ENCODE assay signal across 25 cellular contexts in genomic region chr11:134074346-134074745, GRCh38. TPM values are rescaled to one million over a fixed set of nuclear protein-coding genes. Genes with fewer than 3 reads are reported as not detected.
A peak's percentile ranks its signal among the peaks of the same experiment; 100 is the strongest.
DNase-seq lines count a peak whose midpoint lies in the region; ATAC-seq and TF ChIP-seq lines count a peak whose summit lies in the region.
"Had no signal": no experiment of that assay in that cellular context is flagged by ENCODE, and none has a peak within 500 bp of the region (broad histone marks: within the 10 kb centered on the region; RNA-seq: fewer than 3 reads in every experiment).

No MANE protein-coding gene starts in this region.

- H3K4me3 Mint-ChIP-seq in endothelial cell (ENCODE audit: unreplicated experiment): peak overlapping the region; percentile 85
- H3K4me3 Mint-ChIP-seq: activated naive CD8-positive, alpha-beta T cell treated with anti-CD3 and anti-CD28 coated beads for 36 hours; naive thymus-derived CD4-positive, alpha-beta T cell; T-helper 1 cell treated with Interleukin-12 subunit alpha and Interleukin-12 subunit beta and Interleukin-4 antibody, amounts not matched to agents 30 μg/mL and 1 μg/mL, for 36 hours had no signal

- H3K36me3 ChIP-seq in left lung: no peaks in the 10 kb centered on the region
- H3K36me3 ChIP-seq in testis (ENCODE audit: low read depth, missing control alignments): no peaks in the 10 kb centered on the region
- H3K36me3 ChIP-seq: upper lobe of right lung had no signal

- TF ChIP-seq CTCF in endothelial cell (IDR thresholded peaks at IDR 0.05; ENCODE audit: unreplicated experiment) (no peak), left lung (IDR thresholded peaks at IDR 0.05) (no peak), testis (IDR thresholded peaks at IDR 0.05) (no peak)

- TF ChIP-seq POLR2A in testis (IDR thresholded peaks at IDR 0.05): no peak

- H3K4me1 ChIP-seq in left lung: no peaks in the 10 kb centered on the region
- peaks cover 47% of the 10 kb centered on the region for H3K4me1 ChIP-seq in testis

- H3K27ac ChIP-seq in left lung: no peak overlapping the region
- H3K27ac ChIP-seq in testis: peak overlapping the region; percentile 42 to 74
- H3K27ac ChIP-seq: C4-2B, epithelial cell of prostate, hepatocyte, upper lobe of right lung had no signal

- intact Hi-C loops in left lung (cut with DNase I) (no loop called here), testis (cut with DNase I; ENCODE audit: low total_unique reads) (no loop called here)

- peaks cover 32% of the 10 kb centered on the region for H3K36me3 Mint-ChIP-seq in endothelial cell (ENCODE audit: low read depth, unreplicated experiment)
- H3K36me3 Mint-ChIP-seq: activated naive CD8-positive, alpha-beta T cell treated with anti-CD3 and anti-CD28 coated beads for 36 hours; naive thymus-derived CD4-positive, alpha-beta T cell had no signal

- H3K9me3 Mint-ChIP-seq in endothelial cell (ENCODE audit: unreplicated experiment): no peaks in the 10 kb centered on the region
- H3K9me3 Mint-ChIP-seq: activated naive CD8-positive, alpha-beta T cell treated with anti-CD3 and anti-CD28 coated beads for 36 hours; T-helper 1 cell treated with Interleukin-12 subunit alpha and Interleukin-12 subunit beta and Interleukin-4 antibody, amounts not matched to agents 30 μg/mL and 1 μg/mL, for 36 hours had no signal

- H3K27me3 ChIP-seq in left lung (peaks cover 5 to 28% of the 10 kb centered on the region in 2 donors), testis (no peaks in the 10 kb centered on the region)

- WGBS in testis, 2 donors: 41 to 46% methylated on average over 4 of the region's 4 CpGs

- H3K9me3 ChIP-seq in left lung (no peaks in the 10 kb centered on the region), testis (no peaks in the 10 kb centered on the region)
- H3K9me3 ChIP-seq: upper lobe of right lung had no signal

- peak; percentile 86 for DNase-seq in LHCN-M2 (ENCODE audit: low read depth)
- no peak for DNase-seq in endothelial cell (ENCODE audit: low spot score)
- no peak for DNase-seq in left lung
- DNase-seq in testis: peak; percentile 33
- no peak for DNase-seq in DMS53 (lab: John Stamatoyannopoulos, UW)
- DNase-seq in AML-193 (lab: John Stamatoyannopoulos, UW): no peak
- DNase-seq: activated CD4-positive, CD25-positive, alpha-beta regulatory T cell treated with anti-CD3 and anti-CD28 coated beads, Interleukin-2, amount 50 U/mL, for 72 hours; activated effector memory CD4-positive, alpha-beta T cell treated with Interleukin-2 at 50 U/mL for 16 hours; activated naive CD8-positive, alpha-beta T cell treated with anti-CD3 and anti-CD28 coated beads for 36 hours; activated T-cell treated with anti-CD3 and anti-CD28 coated beads for 4 hours; KG1; left colon; mesendoderm; naive thymus-derived CD4-positive, alpha-beta T cell; NCI-H1417; NCI-H2081; NCI-H82; small intestine; stimulated activated CD4-positive, alpha-beta T cell treated with anti-CD3 and anti-CD28 coated beads, Interleukin-2, amount 100 ng/mL, for 24 hours; upper lobe of right lung had no signal

- H3K27me3 Mint-ChIP-seq in endothelial cell (ENCODE audit: unreplicated experiment): no peaks in the 10 kb centered on the region
- H3K27me3 Mint-ChIP-seq: activated naive CD8-positive, alpha-beta T cell treated with anti-CD3 and anti-CD28 coated beads for 36 hours had no signal

- H3K4me1 Mint-ChIP-seq in endothelial cell (ENCODE audit: unreplicated experiment): peaks cover 65% of the 10 kb centered on the region

- H3K4me3 ChIP-seq in left lung (no peak overlapping the region), testis (no peak overlapping the region)
- H3K4me3 ChIP-seq: hepatocyte, upper lobe of right lung had no signal

- peak overlapping the region; percentile 73 for H3K27ac Mint-ChIP-seq in endothelial cell (ENCODE audit: unreplicated experiment)
- H3K27ac Mint-ChIP-seq: activated naive CD8-positive, alpha-beta T cell treated with anti-CD3 and anti-CD28 coated beads for 36 hours; T-helper 1 cell treated with Interleukin-12 subunit alpha and Interleukin-12 subunit beta and Interleukin-4 antibody, amounts not matched to agents 30 μg/mL and 1 μg/mL, for 36 hours had no signal

- ATAC-seq in left lung: peak; percentile 14
- no peak for ATAC-seq in GM18909 (IDR thresholded peaks at IDR 0.05; ENCODE audit: poor library complexity, unreplicated experiment)
- ATAC-seq: left colon; naive thymus-derived CD4-positive, alpha-beta T cell; upper lobe of right lung had no signal

RNA-seq across cellular contexts. Expression of gene JAM3, which starts 5.5 kb away (rescaled TPM):
- total RNA-seq in LHCN-M2 (2014; rRNA removed) (116 and 152 TPM in 2 replicates), endothelial cell (ENCODE audit: unreplicated experiment) (438 TPM), left lung (10 to 100 TPM; 29.4 to 31.2 TPM), testis (100 to 1,000 TPM; 172 to 188 TPM)
- 42.0 TPM for polyA plus RNA-seq in LHCN-M2 (2012)
- polyA plus RNA-seq in testis (ENCODE audit: insufficient read depth, low read depth, low replicate concordance): 81.0 TPM

Comparison
In these comparisons a context has a peak if more than half of its experiments do, and no peak if none do; other contexts are left out.
1. DNase-seq: peak in LHCN-M2 (single experiment) and testis (single experiment); none in endothelial cell (single experiment), left lung (0 of 2), DMS53 (single experiment) and AML-193 (0 of 2).
2. H3K27ac ChIP-seq: peak in testis (2 of 2); none in left lung (0 of 2).